Comparison of ENCODE assay signal across 19 cellular contexts in the genomic region with DNA sequence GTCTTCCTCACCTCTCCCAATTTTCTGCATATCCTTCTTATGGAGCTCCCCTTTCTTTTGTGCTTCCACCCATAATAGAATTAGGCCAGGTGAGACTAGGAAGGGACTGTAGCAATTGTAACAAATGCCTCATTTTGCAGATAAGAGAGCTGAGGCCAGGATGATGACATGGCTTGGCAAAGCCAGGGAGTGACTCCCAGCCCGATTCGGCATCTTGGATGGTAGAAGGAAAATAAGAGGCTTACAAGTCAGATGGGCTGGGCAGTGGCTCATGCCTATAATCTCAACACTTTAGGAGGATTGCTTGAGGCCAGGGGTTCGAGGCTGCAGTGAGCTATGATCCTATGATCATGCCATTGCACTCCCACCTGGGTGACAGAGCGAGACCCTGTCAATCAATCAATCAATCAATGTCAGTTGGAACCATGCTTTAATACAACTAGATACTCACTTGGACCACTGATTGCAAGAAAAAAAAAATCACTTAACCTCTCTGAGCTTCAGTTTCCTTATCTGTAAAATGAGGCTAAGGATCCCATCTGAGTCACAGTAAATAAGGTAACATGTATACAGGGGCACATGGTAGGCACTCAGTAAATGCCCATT. TPM values are rescaled to one million over a fixed set of nuclear protein-coding genes. Genes with fewer than 3 reads are reported as not detected.
DNase-seq lines count a peak whose midpoint lies in the region; ATAC-seq and TF ChIP-seq lines count a peak whose summit lies in the region.
"Had no signal": no experiment of that assay in that cellular context is flagged by ENCODE, and none has a peak within 500 bp of the region (broad histone marks: within the 10 kb centered on the region; RNA-seq: fewer than 3 reads in every experiment).

No MANE protein-coding gene starts in this region.

- peaks cover 17 to 29% (median 28%) of the 10 kb centered on the region in 4 donors for H3K4me1 ChIP-seq in stomach

- no peak for TF ChIP-seq POLR2A in stomach (IDR thresholded peaks at IDR 0.05)

- 33 to 70% (median 49%) methylated on average over 4 of the region's 4 CpGs for WGBS in stomach, 5 donors

- DNase-seq in DMS79 (lab: John Stamatoyannopoulos, UW) (peak; percentile 60), DMS79 treated with DMSO at 0.1 percent for 48 hours (lab: John Stamatoyannopoulos, UW) (no peak), left lobe of liver (ENCODE audit: low spot score) (no peak), stomach (no peak), head of caudate nucleus (no peak), Kasumi-1 (lab: John Stamatoyannopoulos, UW) (no peak), caudate nucleus (lab: John Stamatoyannopoulos, UW) (no peak)
- DNase-seq: activated CD4-positive, alpha-beta T cell treated with anti-CD3 and anti-CD28 coated beads, Interleukin-2, amount 50 U/mL, for 4 hours; activated CD8-positive, alpha-beta memory T cell treated with anti-CD3 and anti-CD28 coated beads, Interleukin-2, amount 50 U/mL, for 48 hours; activated naive CD8-positive, alpha-beta T cell treated with anti-CD3 and anti-CD28 coated beads for 36 hours; CD4-positive, alpha-beta memory T cell; gastrocnemius medialis; GF-D8; stimulated activated CD4-positive, alpha-beta T cell treated with anti-CD3 and anti-CD28 coated beads, Interleukin-1b, Interleukin-23, amount 100 ng/mL, for 48 hours; T-helper 17 cell had no signal

- peak overlapping the region in 1 of 4 donors; percentile 32 for H3K4me3 ChIP-seq in stomach

- no peak for TF ChIP-seq EP300 in stomach (IDR thresholded peaks at IDR 0.05)

- ATAC-seq in left lobe of liver: peak; percentile 76
- ATAC-seq: natural killer cell treated with Interleukin-12 subunit alpha and Interleukin-12 subunit beta and Interleukin-15 and Interleukin-18, amount 100 ng/mL, for 72 hours; T-helper 17 cell had no signal

- no peaks in the 10 kb centered on the region for H3K9me3 ChIP-seq in stomach
- H3K9me3 ChIP-seq: gastrocnemius medialis, thoracic aorta had no signal

- no peak for TF ChIP-seq CTCF in stomach (IDR thresholded peaks at IDR 0.05)

- peak overlapping the region; percentile 49 for H3K27ac ChIP-seq in angular gyrus (ENCODE audit: low read depth, low read length)
- H3K27ac ChIP-seq in stomach: peak overlapping the region in 3 of 5 donors; percentile 60 to 68 (median 63)
- H3K27ac ChIP-seq in caudate nucleus (ENCODE audit: low read depth, low read length): no peak overlapping the region
- H3K27ac ChIP-seq: 22Rv1, thoracic aorta had no signal

- H3K36me3 ChIP-seq in stomach: no peaks in the 10 kb centered on the region
- H3K36me3 ChIP-seq: gastrocnemius medialis, thoracic aorta had no signal

- intact Hi-C loops in stomach (cut with DNase I; ENCODE audit: low total_unique reads) (no loop called here), head of caudate nucleus (cut with DNase I) (no loop called here)

- no peaks in the 10 kb centered on the region for H3K27me3 ChIP-seq in stomach

RNA-seq across cellular contexts. Expression of gene PLEKHA6, which starts 51.6 kb away (rescaled TPM):
- 28.8 TPM for total RNA-seq in left lobe of liver
- total RNA-seq in stomach: 10 to 100 TPM; 12.5 to 97.9 (median 39.1) TPM
- 10 to 100 TPM in 2 of 3 donors, 1 to 10 TPM in 1; 6.4 to 37.5 (median 32.1) TPM for polyA plus RNA-seq in stomach
